Comparison of ENCODE assay signal across 23 cellular contexts in genomic region chr11:74092425-74092824, GRCh38.
"Had no signal": no experiment of that assay in that cellular context is flagged by ENCODE, and none has a peak within 500 bp of the region (broad histone marks: within the 10 kb centered on the region; RNA-seq: fewer than 3 reads in every experiment).

No MANE protein-coding gene starts in this region.

- H3K27ac ChIP-seq: left ventricle myocardium inferior, ovary, right atrium auricular region, right lobe of liver, tibial nerve, uterus had no signal

- H3K9me3 ChIP-seq: left ventricle myocardium inferior, mucosa of descending colon, ovary, right atrium auricular region, right lobe of liver, tibial nerve, uterus had no signal

- H3K36me3 ChIP-seq: ovary, uterus had no signal

- ATAC-seq: mucosa of descending colon; naive thymus-derived CD4-positive, alpha-beta T cell; natural killer cell treated with Interleukin-12 subunit alpha and Interleukin-12 subunit beta and Interleukin-15 and Interleukin-18, amount 100 ng/mL, for 72 hours; right lobe of liver; stimulated activated memory B cell treated with anti-CD40 and anti-IgM and Interleukin-4, amounts not matched to agents 10 μg/mL and 1 μg/mL and 100 μg/mL, for 72 hours; stimulated activated naive CD8-positive, alpha-beta T cell treated with anti-CD3 and anti-CD28 coated beads, Interleukin-15, amount 100 ng/mL, for 72 hours had no signal

- H3K9me3 Mint-ChIP-seq: naive thymus-derived CD4-positive, alpha-beta T cell; natural killer cell treated with Interleukin-12 subunit alpha and Interleukin-12 subunit beta and Interleukin-15 and Interleukin-18, amount 100 ng/mL, for 72 hours; stimulated activated memory B cell treated with anti-CD40 and anti-IgM and Interleukin-4, amounts not matched to agents 10 μg/mL and 1 μg/mL and 100 μg/mL, for 72 hours; stimulated activated naive CD8-positive, alpha-beta T cell treated with anti-CD3 and anti-CD28 coated beads, Interleukin-15, amount 100 ng/mL, for 72 hours; type B pancreatic cell had no signal

- H3K4me1 Mint-ChIP-seq: naive thymus-derived CD4-positive, alpha-beta T cell; stimulated activated memory B cell treated with anti-CD40 and anti-IgM and Interleukin-4, amounts not matched to agents 10 μg/mL and 1 μg/mL and 100 μg/mL, for 72 hours; stimulated activated naive CD8-positive, alpha-beta T cell treated with anti-CD3 and anti-CD28 coated beads, Interleukin-15, amount 100 ng/mL, for 72 hours had no signal

- H3K27ac Mint-ChIP-seq: natural killer cell treated with Interleukin-12 subunit alpha and Interleukin-12 subunit beta and Interleukin-15 and Interleukin-18, amount 100 ng/mL, for 72 hours; progenitor cell of endocrine pancreas; stimulated activated memory B cell treated with anti-CD40 and anti-IgM and Interleukin-4, amounts not matched to agents 10 μg/mL and 1 μg/mL and 100 μg/mL, for 72 hours; stimulated activated naive CD8-positive, alpha-beta T cell treated with anti-CD3 and anti-CD28 coated beads, Interleukin-15, amount 100 ng/mL, for 72 hours; type B pancreatic cell had no signal

- DNase-seq: islet precursor cell; left ventricle myocardium inferior; midbrain; mucosa of descending colon; naive thymus-derived CD4-positive, alpha-beta T cell; ovary; right lobe of liver; stimulated activated CD4-positive, alpha-beta T cell treated with anti-CD3 and anti-CD28 coated beads, Interleukin-1b, Interleukin-23, amount 100 ng/mL, for 48 hours; stimulated activated CD4-positive, alpha-beta T cell treated with anti-CD3 and anti-CD28 coated beads, Interleukin-2, amount 100 ng/mL, for 48 hours; stimulated activated CD4-positive, alpha-beta T cell treated with anti-CD3 and anti-CD28 coated beads, Interleukin-4, amount 100 ng/mL, for 4 hours; stimulated activated CD8-positive, alpha-beta memory T cell treated with anti-CD3 and anti-CD28 coated beads, Interleukin-4, amount 100 ng/mL, for 48 hours; stimulated activated naive CD4-positive, alpha-beta T cell treated with Interleukin-2 at 50 U/mL for 16 hours; stimulated activated naive CD8-positive, alpha-beta T cell treated with anti-CD3 and anti-CD28 coated beads, Interleukin-15, amount 100 ng/mL, for 72 hours; substantia nigra; uterus had no signal

- H3K4me1 ChIP-seq: left ventricle myocardium inferior, right atrium auricular region, right lobe of liver, tibial nerve, uterus had no signal

- H3K27me3 ChIP-seq: ovary, right atrium auricular region, right lobe of liver, tibial nerve, uterus had no signal

- H3K4me3 ChIP-seq: left ventricle myocardium inferior, lung, mucosa of descending colon, ovary, right atrium auricular region, right lobe of liver, smooth muscle cell, tibial nerve, uterus had no signal

- H3K27me3 Mint-ChIP-seq: naive thymus-derived CD4-positive, alpha-beta T cell; natural killer cell treated with Interleukin-12 subunit alpha and Interleukin-12 subunit beta and Interleukin-15 and Interleukin-18, amount 100 ng/mL, for 72 hours; progenitor cell of endocrine pancreas; stimulated activated memory B cell treated with anti-CD40 and anti-IgM and Interleukin-4, amounts not matched to agents 10 μg/mL and 1 μg/mL and 100 μg/mL, for 72 hours; stimulated activated naive CD8-positive, alpha-beta T cell treated with anti-CD3 and anti-CD28 coated beads, Interleukin-15, amount 100 ng/mL, for 72 hours; type B pancreatic cell had no signal

- H3K4me3 Mint-ChIP-seq: naive thymus-derived CD4-positive, alpha-beta T cell; natural killer cell treated with Interleukin-12 subunit alpha and Interleukin-12 subunit beta and Interleukin-15 and Interleukin-18, amount 100 ng/mL, for 72 hours; stimulated activated memory B cell treated with anti-CD40 and anti-IgM and Interleukin-4, amounts not matched to agents 10 μg/mL and 1 μg/mL and 100 μg/mL, for 72 hours; stimulated activated naive CD8-positive, alpha-beta T cell treated with anti-CD3 and anti-CD28 coated beads, Interleukin-15, amount 100 ng/mL, for 72 hours; type B pancreatic cell had no signal

- H3K4me2 ChIP-seq: smooth muscle cell had no signal
